ENCODE assay signal across 7 cellular contexts in genomic region chr14:68785817-68786490, GRCh38. TPM values are rescaled to one million over a fixed set of nuclear protein-coding genes. Genes with fewer than 3 reads are reported as not detected.
A peak's percentile ranks its signal among the peaks of the same experiment; 100 is the strongest.
DNase-seq lines count a peak whose midpoint lies in the region; ATAC-seq lines count a peak whose summit lies in the region.

No MANE protein-coding gene starts in this region.

- no peak for DNase-seq in activated naive CD8-positive, alpha-beta T cell treated with anti-CD3 and anti-CD28 coated beads for 36 hours
- no peak for DNase-seq in right cardiac atrium
- DNase-seq in stimulated activated CD4-positive, alpha-beta T cell treated with anti-CD3 and anti-CD28 coated beads, Interleukin-4, amount 100 ng/mL, for 4 hours = peak; percentile 13 to 45
- no peak for DNase-seq in NCI-H526 (lab: John Stamatoyannopoulos, UW)
- no peak for DNase-seq in NCI-H2196 treated with DMSO at 0.1 percent for 48 hours (lab: John Stamatoyannopoulos, UW; ENCODE audit: unreplicated experiment)
- DNase-seq in NCI-H524 (lab: John Stamatoyannopoulos, UW) = no peak

- peak overlapping the region; percentile 87 for H3K27ac Mint-ChIP-seq in activated naive CD8-positive, alpha-beta T cell treated with anti-CD3 and anti-CD28 coated beads for 36 hours

- ATAC-seq in right cardiac atrium = peak in 1 of 2 donors; percentile 1

- peaks cover 12% of the 10 kb centered on the region for H3K4me1 ChIP-seq in right cardiac atrium (ENCODE audit: control insufficient read depth, insufficient read depth, low read length)

- no peak overlapping the region for H3K4me3 Mint-ChIP-seq in activated naive CD8-positive, alpha-beta T cell treated with anti-CD3 and anti-CD28 coated beads for 36 hours

- H3K9me3 ChIP-seq in KOPT-K1 (ENCODE audit: insufficient read depth, low read length, poor library complexity, severe bottlenecking) = no peaks in the 10 kb centered on the region
- no peaks in the 10 kb centered on the region for H3K9me3 ChIP-seq in right cardiac atrium (ENCODE audit: control insufficient read depth, low read length)

- H3K9me3 Mint-ChIP-seq in activated naive CD8-positive, alpha-beta T cell treated with anti-CD3 and anti-CD28 coated beads for 36 hours = no peaks in the 10 kb centered on the region

- intact Hi-C loops in right cardiac atrium (cut with DNase I) = loop anchor here in 3 of 4 donors (5.0 to 10.0 kb wide), 6 partner anchors 101 to 539 kb away; no protein-coding TSS in a partner anchor

- no peak overlapping the region for H3K4me3 ChIP-seq in right cardiac atrium (ENCODE audit: low read length)

- peaks cover 71% of the 10 kb centered on the region for H3K4me1 Mint-ChIP-seq in activated naive CD8-positive, alpha-beta T cell treated with anti-CD3 and anti-CD28 coated beads for 36 hours

- no peaks in the 10 kb centered on the region for H3K27me3 ChIP-seq in right cardiac atrium (ENCODE audit: control insufficient read depth, insufficient read depth)

- 72% methylated on average over 4 of the region's 4 CpGs for WGBS in right cardiac atrium

- H3K36me3 ChIP-seq in KOPT-K1 (ENCODE audit: insufficient read depth, low read length) = peaks cover 17% of the 10 kb centered on the region

- H3K27ac ChIP-seq in KOPT-K1 (ENCODE audit: low read depth, low read length, poor library complexity, severe bottlenecking) = peak overlapping the region; percentile 40
- peak overlapping the region; percentile 43 for H3K27ac ChIP-seq in right cardiac atrium (ENCODE audit: low read length)

- no peaks in the 10 kb centered on the region for H3K27me3 Mint-ChIP-seq in activated naive CD8-positive, alpha-beta T cell treated with anti-CD3 and anti-CD28 coated beads for 36 hours

- H3K36me3 Mint-ChIP-seq in activated naive CD8-positive, alpha-beta T cell treated with anti-CD3 and anti-CD28 coated beads for 36 hours = peaks cover 50% of the 10 kb centered on the region

RNA-seq across cellular contexts. Expression of gene ZFP36L1, which starts 6.9 kb away (rescaled TPM):
- 10 to 100 TPM; 84.4 to 86.2 TPM for total RNA-seq in activated naive CD8-positive, alpha-beta T cell treated with anti-CD3 and anti-CD28 coated beads for 36 hours
- 100 to 1,000 TPM in 3 of 4 donors, 10 to 100 TPM in 1; 97.4 to 132 (median 117) TPM for total RNA-seq in right cardiac atrium
- polyA plus RNA-seq in right cardiac atrium = 45.2 TPM

Comparison
In these comparisons a context has a peak if more than half of its experiments do, and no peak if none do; other contexts are left out.
1. DNase-seq: peak in stimulated activated CD4-positive, alpha-beta T cell treated with anti-CD3 and anti-CD28 coated beads, Interleukin-4, amount 100 ng/mL, for 4 hours (2 of 2); none in activated naive CD8-positive, alpha-beta T cell treated with anti-CD3 and anti-CD28 coated beads for 36 hours (single experiment), right cardiac atrium (0 of 3), NCI-H526 (0 of 2), NCI-H2196 treated with DMSO at 0.1 percent for 48 hours (single experiment) and NCI-H524 (0 of 2).